Comparison of ENCODE assay signal across 21 cellular contexts in the genomic region with DNA sequence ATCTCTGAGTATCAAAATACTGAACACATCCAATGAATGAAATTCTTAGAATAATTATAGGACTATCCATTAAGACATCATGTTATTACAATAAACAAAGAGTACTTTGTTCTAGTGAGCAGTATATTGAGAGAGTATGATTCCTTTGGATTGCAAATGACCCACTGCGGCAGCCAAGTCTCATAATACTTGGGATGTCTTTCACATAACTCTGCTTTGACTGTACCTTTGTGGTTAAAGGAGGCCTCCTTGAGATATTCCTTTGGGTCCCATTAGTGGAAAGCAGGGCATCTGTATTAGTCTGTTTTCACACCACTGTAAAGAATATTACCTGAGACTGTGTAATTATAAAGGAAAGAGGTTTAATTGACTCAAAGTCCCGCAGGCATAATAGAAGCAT.
"Had no signal": no experiment of that assay in that cellular context is flagged by ENCODE, and none has a peak within 500 bp of the region (broad histone marks: within the 10 kb centered on the region; RNA-seq: fewer than 3 reads in every experiment).

No MANE protein-coding gene starts in this region.

- H3K27ac ChIP-seq: esophagus squamous epithelium, left lung, prostate gland, sigmoid colon, stomach, thyroid gland had no signal

- H3K4me3 ChIP-seq: esophagus squamous epithelium, left lung, prostate gland, sigmoid colon, stomach, thyroid gland had no signal

- H3K27ac Mint-ChIP-seq: effector memory CD8-positive, alpha-beta T cell; naive thymus-derived CD8-positive, alpha-beta T cell; nephron progenitor cell; stimulated activated effector memory CD8-positive, alpha-beta T cell treated with anti-CD3 and anti-CD28 coated beads, Interleukin-12 subunit alpha, Interleukin-12 subunit beta, amount 100 ng/mL, for 72 hours had no signal

- H3K4me3 Mint-ChIP-seq: effector memory CD8-positive, alpha-beta T cell; naive thymus-derived CD8-positive, alpha-beta T cell; nephron progenitor cell; stimulated activated effector memory CD8-positive, alpha-beta T cell treated with anti-CD3 and anti-CD28 coated beads, Interleukin-12 subunit alpha, Interleukin-12 subunit beta, amount 100 ng/mL, for 72 hours had no signal

- ATAC-seq: effector memory CD8-positive, alpha-beta T cell; left lung; naive thymus-derived CD8-positive, alpha-beta T cell; right cardiac atrium; stimulated activated effector memory CD8-positive, alpha-beta T cell treated with anti-CD3 and anti-CD28 coated beads, Interleukin-12 subunit alpha, Interleukin-12 subunit beta, amount 100 ng/mL, for 72 hours had no signal

- H3K36me3 ChIP-seq: esophagus squamous epithelium, left lung, prostate gland, sigmoid colon, stomach, thyroid gland had no signal

- H3K9me3 ChIP-seq: left lung, prostate gland, sigmoid colon, stomach, thyroid gland had no signal

- H3K27me3 ChIP-seq: esophagus squamous epithelium, left lung, sigmoid colon, stomach, thyroid gland had no signal

- H3K9me3 Mint-ChIP-seq: nephron progenitor cell had no signal

- H3K27me3 Mint-ChIP-seq: effector memory CD8-positive, alpha-beta T cell; naive thymus-derived CD8-positive, alpha-beta T cell had no signal

- H3K4me1 ChIP-seq: esophagus squamous epithelium, prostate gland, sigmoid colon, stomach, thyroid gland had no signal

- DNase-seq: cortex of kidney; effector memory CD8-positive, alpha-beta T cell; erythroblast; esophagus squamous epithelium; head of caudate nucleus; left lung; naive thymus-derived CD8-positive, alpha-beta T cell; nephron progenitor cell; nucleus accumbens; right cardiac atrium; sigmoid colon; stimulated activated CD4-positive, alpha-beta T cell treated with anti-CD3 and anti-CD28 coated beads, Interleukin-2, amount 100 ng/mL, for 24 hours; stimulated activated CD4-positive, alpha-beta T cell treated with anti-CD3 and anti-CD28 coated beads, Interleukin-4, amount 100 ng/mL, for 24 hours; stimulated activated naive CD4-positive, alpha-beta T cell treated with Interleukin-2 at 50 U/mL for 16 hours; stomach; thyroid gland had no signal

- H3K4me1 Mint-ChIP-seq: naive thymus-derived CD8-positive, alpha-beta T cell; nephron progenitor cell; stimulated activated effector memory CD8-positive, alpha-beta T cell treated with anti-CD3 and anti-CD28 coated beads, Interleukin-12 subunit alpha, Interleukin-12 subunit beta, amount 100 ng/mL, for 72 hours had no signal

- H3K36me3 Mint-ChIP-seq: naive thymus-derived CD8-positive, alpha-beta T cell; stimulated activated effector memory CD8-positive, alpha-beta T cell treated with anti-CD3 and anti-CD28 coated beads, Interleukin-12 subunit alpha, Interleukin-12 subunit beta, amount 100 ng/mL, for 72 hours had no signal

- FAIRE-seq: endometrium, frontal cortex, keratinocyte had no signal
